ENCODE assay signal across 22 cellular contexts in the genomic region with DNA sequence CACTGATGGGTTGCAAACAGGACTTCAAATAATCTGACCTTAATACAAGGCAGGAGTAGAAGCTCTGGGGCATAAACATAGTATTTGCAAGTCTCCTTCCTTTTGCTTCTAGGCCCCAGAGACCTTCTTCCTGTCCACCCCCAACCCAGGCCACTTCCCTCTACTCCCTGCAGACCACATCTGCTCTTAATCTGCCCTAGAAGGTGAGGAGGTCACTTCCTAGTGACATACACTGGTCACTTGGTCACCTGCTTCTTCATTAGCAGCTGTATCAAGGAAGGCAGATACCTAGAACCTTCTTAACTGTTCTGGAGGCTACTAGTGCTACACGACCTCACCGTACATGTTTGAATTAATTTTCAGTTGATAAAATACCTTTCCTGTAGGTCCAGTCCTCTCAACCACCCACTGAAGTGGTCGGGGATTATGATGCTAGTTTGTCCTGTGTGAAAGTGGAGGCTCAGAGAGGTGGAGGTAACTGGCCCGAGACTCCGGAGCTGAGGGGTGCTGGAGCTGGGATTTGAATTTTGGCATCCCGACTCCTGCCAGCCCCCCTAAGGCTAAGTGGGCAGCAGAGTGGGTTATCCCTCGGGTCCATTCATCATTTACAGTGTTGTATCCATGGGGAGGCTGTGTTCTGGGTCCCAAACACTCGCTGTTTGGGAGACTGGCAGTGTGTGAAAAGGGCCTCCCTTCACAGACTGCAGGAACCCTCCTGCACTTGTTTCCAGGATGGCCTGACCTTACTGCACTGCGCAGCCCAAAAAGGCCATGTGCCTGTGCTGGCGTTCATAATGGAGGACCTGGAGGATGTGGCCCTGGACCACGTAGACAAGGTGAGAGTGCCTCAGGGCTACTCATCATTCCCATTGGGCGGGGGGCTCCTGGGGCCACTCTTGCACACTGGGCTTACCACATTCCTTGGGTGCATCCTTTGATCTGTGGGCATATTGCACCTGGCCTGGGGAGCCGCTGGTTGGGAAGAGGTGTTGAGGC.
"Had no signal": no experiment of that assay in that cellular context is flagged by ENCODE, and none has a peak within 500 bp of the region (broad histone marks: within the 10 kb centered on the region; RNA-seq: fewer than 3 reads in every experiment).

No MANE protein-coding gene starts in this region.

- H3K27ac ChIP-seq: breast epithelium, epithelial cell of prostate, gastroesophageal sphincter, heart left ventricle, pancreas, psoas muscle, right atrium auricular region, thyroid gland had no signal

- H3K36me3 ChIP-seq: breast epithelium, heart left ventricle, pancreas, right atrium auricular region, thyroid gland had no signal

- FAIRE-seq: astrocyte, colon, islet of Langerhans, pancreas had no signal

- H3K4me3 ChIP-seq: breast epithelium, gastroesophageal sphincter, heart left ventricle, pancreas, psoas muscle, right atrium auricular region, spleen, thyroid gland had no signal

- ATAC-seq: gastroesophageal sphincter; heart left ventricle; left ventricle myocardium superior; pancreas; psoas muscle; stimulated activated naive CD8-positive, alpha-beta T cell treated with anti-CD3 and anti-CD28 coated beads, Interleukin-15, Interleukin-2, amounts not matched to agents 100 U/mL and 50 U/mL, for 24 hours had no signal

- H3K9me3 ChIP-seq: breast epithelium, gastroesophageal sphincter, pancreas, psoas muscle, right atrium auricular region, spleen, thyroid gland had no signal

- H3K27me3 ChIP-seq: breast epithelium, gastroesophageal sphincter, heart left ventricle, pancreas, right atrium auricular region, spleen, thyroid gland had no signal

- DNase-seq: activated CD8-positive, alpha-beta memory T cell treated with anti-CD3 and anti-CD28 coated beads, Interleukin-2, amount 50 U/mL, for 48 hours; activated naive CD4-positive, alpha-beta T cell treated with Interleukin-2 at 50 U/mL for 16 hours; activated naive CD8-positive, alpha-beta T cell treated with anti-CD3 and anti-CD28 coated beads for 36 hours; activated T-cell treated with anti-CD3 and anti-CD28 coated beads, Interleukin-2, amount 50 U/mL, for 48 hours; heart left ventricle; left ventricle myocardium superior; mammary epithelial cell; pancreas; psoas muscle; spleen; stimulated activated CD4-positive, alpha-beta T cell treated with anti-CD3 and anti-CD28 coated beads, Interleukin-4, amount 100 ng/mL, for 1 hour; stimulated activated naive CD8-positive, alpha-beta T cell treated with anti-CD3 and anti-CD28 coated beads, Interleukin-15, Interleukin-2, amounts not matched to agents 100 U/mL and 50 U/mL, for 24 hours; substantia nigra; T1000; thyroid gland had no signal

- H3K4me1 ChIP-seq: breast epithelium, pancreas, psoas muscle had no signal
